ENCODE assay signal across 24 cellular contexts in genomic region chr4:54959656-54960055, GRCh38.
DNase-seq lines count a peak whose midpoint lies in the region; ATAC-seq and TF ChIP-seq lines count a peak whose summit lies in the region.
"Had no signal": no experiment of that assay in that cellular context is flagged by ENCODE, and none has a peak within 500 bp of the region (broad histone marks: within the 10 kb centered on the region; RNA-seq: fewer than 3 reads in every experiment).

No MANE protein-coding gene starts in this region.

- H3K27ac ChIP-seq in psoas muscle (no peak overlapping the region), aorta (ENCODE audit: low read depth in 1 of 2, low read length in 2 of 2) (no peak overlapping the region)
- H3K27ac ChIP-seq: dorsolateral prefrontal cortex, SK-N-MC had no signal

- TF ChIP-seq CTCF in astrocyte of the spinal cord (IDR thresholded peaks at IDR 0.05; ENCODE audit: low read depth, low read length) (no peak), psoas muscle (IDR thresholded peaks at IDR 0.05) (no peak)

- in situ Hi-C loops in HAP-1 (cut with MboI; ENCODE audit: low sequenced_read_pairs) (loop anchor here (10.0 to 25.0 kb wide), 2 partner anchors 365 to 647 kb away; no protein-coding TSS in a partner anchor), astrocyte of the spinal cord (cut with HindIII; ENCODE audit: low sequenced_read_pairs) (no loop called here)

- H3K4me3 ChIP-seq in HAP-1: no peak overlapping the region
- no peak overlapping the region for H3K4me3 ChIP-seq in astrocyte of the spinal cord (ENCODE audit: low read depth, low read length)
- H3K4me3 ChIP-seq in psoas muscle: no peak overlapping the region
- no peak overlapping the region for H3K4me3 ChIP-seq in aorta (ENCODE audit: low read length in 2 of 2)
- H3K4me3 ChIP-seq: dorsolateral prefrontal cortex, SK-N-MC had no signal

- ATAC-seq in psoas muscle (no peak), aorta (ENCODE audit: low FRiP score) (no peak)
- ATAC-seq: naive thymus-derived CD8-positive, alpha-beta T cell; WTC11 had no signal

- DNase-seq in AG08395 (ENCODE audit: low spot score) (peak; percentile 84), HAP-1 (ENCODE audit: low spot score in 2 of 2) (peak; percentile 14 to 19), astrocyte of the spinal cord (ENCODE audit: low read depth, low spot score) (peak; percentile 57), foreskin melanocyte (peak; percentile 99), psoas muscle (no peak), SW480 (ENCODE audit: low spot score) (no peak), aorta (no peak)
- DNase-seq in activated T-cell treated with anti-CD3 and anti-CD28 coated beads, Interleukin-2, amount 50 U/mL, for 48 hours: no peak
- DNase-seq: activated CD4-positive, alpha-beta memory T cell treated with anti-CD3 and anti-CD28 coated beads for 36 hours; CD8-positive, alpha-beta memory T cell; DMS79; dorsolateral prefrontal cortex; hypothalamus; KBM-7; kidney glomerular epithelial cell; naive thymus-derived CD8-positive, alpha-beta T cell; NCI-H1048; NCI-H2081; NCI-H510A; NK-92 treated with Interleukin-12 subunit alpha and Interleukin-12 subunit beta, amount 100 ng/mL, for 24 hours; small intestine; substantia nigra had no signal

- no peaks in the 10 kb centered on the region for H3K9me3 ChIP-seq in HAP-1
- no peaks in the 10 kb centered on the region for H3K9me3 ChIP-seq in psoas muscle
- H3K9me3 ChIP-seq in aorta (ENCODE audit: control insufficient read depth, low read length): peaks cover 2% of the 10 kb centered on the region

- 71 to 77% (median 74%) methylated on average over 3 of the region's 3 CpGs for WGBS in psoas muscle, 3 donors
- WGBS in aorta, 2 donors: 88 to 91% methylated on average over 3 of the region's 3 CpGs

- intact Hi-C loops in psoas muscle (cut with DNase I): loop anchor here in 1 of 2 donors (5.0 to 10.0 kb wide), 2 partner anchors 305 to 637 kb away; partner anchors contain the start of gene KIT
- intact Hi-C loops in aorta (cut with DNase I): loop anchor here (10.0 kb wide), 1 partner anchor 635 kb away; no protein-coding TSS in a partner anchor

- H3K36me3 ChIP-seq in HAP-1 (replicated peaks) (no peaks in the 10 kb centered on the region), psoas muscle (ENCODE audit: insufficient read depth in 1 of 2, low read depth in 1 of 2) (no peaks in the 10 kb centered on the region), aorta (ENCODE audit: control insufficient read depth in 1 of 2, insufficient read depth in 2 of 2, low read length in 1 of 2) (no peaks in the 10 kb centered on the region)

- H3K4me1 ChIP-seq in HAP-1 (peaks cover 6% of the 10 kb centered on the region), psoas muscle (no peaks in the 10 kb centered on the region), aorta (ENCODE audit: control insufficient read depth in 1 of 2, insufficient read depth in 2 of 2, low read length in 2 of 2) (no peaks in the 10 kb centered on the region)

- H3K27me3 ChIP-seq in HAP-1 (ENCODE audit: low read depth) (no peaks in the 10 kb centered on the region; the same call in 1 of the 2 replicates), psoas muscle (ENCODE audit: insufficient read depth in 3 of 3, low read length in 2 of 3) (no peaks in the 10 kb centered on the region), aorta (ENCODE audit: control insufficient read depth in 1 of 2, insufficient read depth in 2 of 2, low read length in 1 of 2) (no peaks in the 10 kb centered on the region)
- H3K27me3 ChIP-seq: dorsolateral prefrontal cortex had no signal

Comparison
In these comparisons a context has a peak if more than half of its experiments do, and no peak if none do; other contexts are left out.
1. DNase-seq: peak in AG08395 (single experiment), HAP-1 (2 of 2), astrocyte of the spinal cord (single experiment) and foreskin melanocyte (single experiment); none in psoas muscle (0 of 2), SW480 (single experiment), aorta (0 of 2) and activated T-cell treated with anti-CD3 and anti-CD28 coated beads, Interleukin-2, amount 50 U/mL, for 48 hours (0 of 2).